1 cellular context compared by ENCODE assay signal in the genomic region with DNA sequence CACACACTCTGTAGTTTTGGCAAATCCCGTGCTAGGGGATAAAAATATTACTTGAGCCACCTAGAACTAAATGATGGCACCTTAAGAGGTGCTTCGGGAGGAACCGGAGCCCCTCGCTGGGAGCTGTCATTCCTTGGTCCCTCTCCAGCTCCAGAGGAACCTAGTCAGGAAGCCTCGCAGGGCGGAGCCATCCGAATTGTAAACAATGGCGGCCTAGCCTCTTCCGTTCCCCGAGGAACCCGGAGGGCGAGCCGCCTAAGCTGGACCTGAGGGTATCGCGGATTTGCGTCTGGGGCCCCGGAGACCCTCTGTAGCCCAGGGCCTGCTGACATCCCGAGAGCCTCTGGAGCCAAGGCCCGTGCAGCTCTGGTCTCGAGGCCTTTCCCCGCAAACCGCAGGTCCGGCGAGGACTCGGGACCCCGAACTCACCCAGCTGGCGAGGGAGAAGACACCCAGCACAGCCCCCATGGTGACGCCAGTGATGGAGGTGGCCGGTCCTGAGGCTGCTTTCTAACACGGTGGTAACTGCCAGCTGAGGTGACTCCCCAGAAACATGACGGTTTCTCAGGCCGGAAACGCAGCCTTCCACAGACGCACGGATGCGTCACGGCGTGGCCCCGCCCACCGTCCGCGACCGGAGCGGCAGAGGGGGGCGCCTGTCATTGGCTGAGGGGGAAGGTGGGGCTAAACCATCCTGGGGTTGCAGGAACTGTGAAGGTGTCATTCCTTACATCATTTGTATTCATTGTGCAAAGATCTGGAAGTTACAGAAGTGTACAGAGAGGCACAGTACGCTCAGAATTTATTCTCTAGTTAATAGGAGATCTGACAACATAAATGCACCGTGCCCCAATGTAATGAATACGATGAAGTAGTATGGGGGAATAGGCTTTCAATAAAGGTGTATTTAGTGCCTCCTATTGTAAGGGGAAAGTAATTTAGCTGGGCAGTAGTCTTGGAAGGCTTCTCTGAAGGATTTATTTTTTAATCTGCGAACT.
TF ChIP-seq lines count a peak whose summit lies in the region.

Gene SERINC3, minus strand, starts transcription at position 587 of the 998 bp plus-strand sequence. Its CDS starts 119 bp downstream, at position 468.

TF ChIP-seq in HCT116, 20 proteins besides CTCF, POLR2A, EP300 and RAD21 (continued from another document):
- TF ChIP-seq EZH2phosphoT487 (IDR thresholded peaks at IDR 0.05; ENCODE audit: borderline replicate concordance), result no peak
- TF ChIP-seq YY1 (IDR thresholded peaks at IDR 0.05; ENCODE audit: extremely low read depth, insufficient replicate concordance, low read depth, low read length), result peak; percentile 70
- no peak for TF ChIP-seq CBX3 (IDR thresholded peaks at IDR 0.05; ENCODE audit: low read depth)
- no peak for TF ChIP-seq REST (IDR thresholded peaks at IDR 0.05; ENCODE audit: low read depth)
- no peak for TF ChIP-seq EZH2 (IDR thresholded peaks at IDR 0.05)
